23 cellular contexts compared by ENCODE assay signal in genomic region chr7:32762894-32763293, GRCh38.
DNase-seq lines count a peak whose midpoint lies in the region; ATAC-seq and TF ChIP-seq lines count a peak whose summit lies in the region.
"Had no signal": no experiment of that assay in that cellular context is flagged by ENCODE, and none has a peak within 500 bp of the region (broad histone marks: within the 10 kb centered on the region; RNA-seq: fewer than 3 reads in every experiment).

No MANE protein-coding gene starts in this region.

- H3K27me3 Mint-ChIP-seq in WTC11 (ENCODE audit: low read depth): peaks cover 64% of the 10 kb centered on the region
- peaks cover 39% of the 10 kb centered on the region for H3K27me3 Mint-ChIP-seq in progenitor cell of endocrine pancreas

- H3K9me3 Mint-ChIP-seq in WTC11 (peaks cover 5% of the 10 kb centered on the region), progenitor cell of endocrine pancreas (ENCODE audit: low read depth) (peaks cover 3% of the 10 kb centered on the region)

- H3K36me3 Mint-ChIP-seq in WTC11: 0 out of 2 replicates have a peak, but pooled peaks cover 2% of the 10 kb centered on the region
- peaks cover 6% of the 10 kb centered on the region for H3K36me3 Mint-ChIP-seq in progenitor cell of endocrine pancreas (ENCODE audit: insufficient read depth)

- H3K4me3 Mint-ChIP-seq in WTC11 (peak overlapping the region; percentile 62), progenitor cell of endocrine pancreas (ENCODE audit: low read depth) (peak overlapping the region; percentile 2)
- H3K4me3 Mint-ChIP-seq: activated CD4-positive, alpha-beta T cell treated with anti-CD3 and anti-CD28 coated beads for 36 hours had no signal

- H3K4me1 Mint-ChIP-seq in WTC11 (peaks cover 18% of the 10 kb centered on the region), progenitor cell of endocrine pancreas (ENCODE audit: low read depth) (peaks cover 3% of the 10 kb centered on the region)

- intact Hi-C loops in breast epithelium (cut with DNase I; ENCODE audit: low total_unique reads): no loop called here

- H3K27ac ChIP-seq in breast epithelium: no peak overlapping the region
- H3K27ac ChIP-seq: heart left ventricle, HL-60, SJSA1, testis had no signal

- POLR2A ChIA-PET in WTC11 (lab: Charles Lee): no interaction called here

- TF ChIP-seq POLR2A in erythroblast (IDR thresholded peaks at IDR 0.05; ENCODE audit: low read length): no peak
- TF ChIP-seq POLR2A in breast epithelium (IDR thresholded peaks at IDR 0.05): no peak

- TF ChIP-seq CTCF in WTC11 (IDR thresholded peaks at IDR 0.05) (no peak), progenitor cell of endocrine pancreas (IDR thresholded peaks at IDR 0.05; ENCODE audit: unreplicated experiment) (no peak), breast epithelium (IDR thresholded peaks at IDR 0.05) (no peak), GM13976 (IDR thresholded peaks at IDR 0.05; ENCODE audit: borderline replicate concordance, control extremely low read depth, extremely low read depth, insufficient read depth, missing control alignments) (no peak)

- CTCF ChIA-PET in WTC11 (lab: Charles Lee): interaction anchor here (1.3 to 2.2 kb wide), 4 partner anchors 83 to 346 kb away, joined by 4 to 5 read pairs (median 5); partner anchors contain the start of gene RP9

- H3K27ac Mint-ChIP-seq in WTC11 (no peak overlapping the region), progenitor cell of endocrine pancreas (no peak overlapping the region)
- H3K27ac Mint-ChIP-seq: activated CD4-positive, alpha-beta T cell treated with anti-CD3 and anti-CD28 coated beads for 36 hours had no signal

- ATAC-seq in WTC11: no peak; the same call in 1 of the 2 replicates
- ATAC-seq in HG03521 (IDR thresholded peaks at IDR 0.05; ENCODE audit: unreplicated experiment): no peak
- no peak for ATAC-seq in HG03520 (IDR thresholded peaks at IDR 0.05; ENCODE audit: unreplicated experiment)
- ATAC-seq: activated CD4-positive, alpha-beta T cell treated with anti-CD3 and anti-CD28 coated beads for 36 hours had no signal

- H3K4me3 ChIP-seq in breast epithelium: peak overlapping the region in 1 of 3 donors; percentile 11
- H3K4me3 ChIP-seq: SJSA1 had no signal

- no peaks in the 10 kb centered on the region for H3K4me1 ChIP-seq in breast epithelium
- H3K4me1 ChIP-seq: SJSA1, testis had no signal

- peak; percentile 37 for DNase-seq in G401 (ENCODE audit: low spot score)
- DNase-seq in WTC11 (ENCODE audit: low spot score): peak; percentile 26
- DNase-seq in erythroblast (lab: John Stamatoyannopoulos, UW): peak; percentile 14 to 19
- DNase-seq in progenitor cell of endocrine pancreas (ENCODE audit: low spot score, unreplicated experiment): no peak
- no peak for DNase-seq in breast epithelium (ENCODE audit: low spot score in 2 of 2)
- no peak for DNase-seq in GM13976 (ENCODE audit: low spot score)
- DNase-seq: activated CD4-positive, alpha-beta T cell treated with anti-CD3 and anti-CD28 coated beads for 36 hours; activated naive CD4-positive, alpha-beta T cell treated with Interleukin-2 at 50 U/mL for 16 hours; AML-193; GDM1; GOT3; heart left ventricle; KG1; NCI-H1048; NCI-H2107; NCI-H526 treated with DMSO at 0.1 percent for 48 hours; OCI-M1; stimulated activated CD4-positive, alpha-beta T cell treated with anti-CD3 and anti-CD28 coated beads, Interleukin-2, amount 100 ng/mL, for 24 hours; testis had no signal

- in situ Hi-C loops in G401 (cut with HindIII; ENCODE audit: low sequenced_read_pairs) (no loop called here), GM13976 (cut with MboI; ENCODE audit: low sequenced_read_pairs, unreplicated experiment) (no loop called here)

- no peaks in the 10 kb centered on the region for H3K9me3 ChIP-seq in breast epithelium
- H3K9me3 ChIP-seq: SJSA1, testis had no signal

- no peaks in the 10 kb centered on the region for H3K27me3 ChIP-seq in breast epithelium
- H3K27me3 ChIP-seq: SJSA1, testis had no signal

- no peaks in the 10 kb centered on the region for H3K36me3 ChIP-seq in breast epithelium
- H3K36me3 ChIP-seq: heart left ventricle had no signal

TF ChIP-seq in WTC11, 78 proteins besides CTCF, POLR2A, EP300 and RAD21:
- no peak for TF ChIP-seq SMAD4 (CRISPR knock-in tag; IDR thresholded peaks at IDR 0.05)
- TF ChIP-seq MAX (CRISPR knock-in tag; IDR thresholded peaks at IDR 0.05): 0 out of 2 replicates have a peak, but pooled peaks have one; percentile 44

Comparison
In these comparisons a context has a peak if more than half of its experiments do, and no peak if none do; other contexts are left out.
1. DNase-seq: peak in G401 (single experiment), WTC11 (single experiment) and erythroblast (2 of 2); none in progenitor cell of endocrine pancreas (single experiment), breast epithelium (0 of 2) and GM13976 (single experiment).